27 cellular contexts compared by ENCODE assay signal in genomic region chr3:32492684-32493436, GRCh38. TPM values are rescaled to one million over a fixed set of nuclear protein-coding genes. Genes with fewer than 3 reads are reported as not detected.
DNase-seq lines count a peak whose midpoint lies in the region; ATAC-seq and TF ChIP-seq lines count a peak whose summit lies in the region.
"Had no signal": no experiment of that assay in that cellular context is flagged by ENCODE, and none has a peak within 500 bp of the region (broad histone marks: within the 10 kb centered on the region; RNA-seq: fewer than 3 reads in every experiment).

No MANE protein-coding gene starts in this region.

- no peaks in the 10 kb centered on the region for H3K4me1 Mint-ChIP-seq in HFFc6 (ENCODE audit: low read depth)
- H3K4me1 Mint-ChIP-seq in activated T-helper 17 cell treated with anti-CD3 and anti-CD28 coated beads, Interleukin-2, amount 50 U/mL, for 72 hours: peaks cover 12% of the 10 kb centered on the region

- no peaks in the 10 kb centered on the region for H3K27me3 Mint-ChIP-seq in HFFc6 (ENCODE audit: insufficient read depth)
- H3K27me3 Mint-ChIP-seq in activated T-helper 17 cell treated with anti-CD3 and anti-CD28 coated beads, Interleukin-2, amount 50 U/mL, for 72 hours: no peaks in the 10 kb centered on the region
- H3K27me3 Mint-ChIP-seq: activated CD4-positive, alpha-beta memory T cell treated with anti-CD3 and anti-CD28 coated beads for 36 hours; activated naive CD8-positive, alpha-beta T cell treated with anti-CD3 and anti-CD28 coated beads for 36 hours; memory B cell; stimulated activated naive CD8-positive, alpha-beta T cell treated with anti-CD3 and anti-CD28 coated beads, Interleukin-15, Interleukin-2, amounts not matched to agents 100 ng/mL and 50 ng/mL, for 24 hours had no signal

- peak overlapping the region; percentile 18 for H3K27ac ChIP-seq in mesodermal cell (ENCODE audit: low read depth, low read length, severe bottlenecking)
- H3K27ac ChIP-seq: esophagus squamous epithelium, gastrocnemius medialis, prostate gland, vagina had no signal

- peaks cover 12% of the 10 kb centered on the region for H3K36me3 ChIP-seq in mesodermal cell (ENCODE audit: control insufficient read depth, insufficient read depth, low read length)
- H3K36me3 ChIP-seq: gastrocnemius medialis, prostate gland had no signal

- TF ChIP-seq CTCF in AG10803 (conservative IDR thresholded peaks at IDR 0.05; ENCODE audit: low read length): no peak
- TF ChIP-seq CTCF in HFFc6 (IDR thresholded peaks at IDR 0.05): no peak

- no peak overlapping the region for H3K4me3 Mint-ChIP-seq in HFFc6
- no peak overlapping the region for H3K4me3 Mint-ChIP-seq in activated T-helper 17 cell treated with anti-CD3 and anti-CD28 coated beads, Interleukin-2, amount 50 U/mL, for 72 hours
- H3K4me3 Mint-ChIP-seq: activated CD4-positive, alpha-beta memory T cell treated with anti-CD3 and anti-CD28 coated beads for 36 hours; activated naive CD8-positive, alpha-beta T cell treated with anti-CD3 and anti-CD28 coated beads for 36 hours; CD8-positive, alpha-beta T cell; memory B cell; stimulated activated naive CD8-positive, alpha-beta T cell treated with anti-CD3 and anti-CD28 coated beads, Interleukin-15, Interleukin-2, amounts not matched to agents 100 ng/mL and 50 ng/mL, for 24 hours had no signal

- peak; percentile 22 for DNase-seq in AG10803 (ENCODE audit: low read depth)
- peak; percentile 45 for DNase-seq in HFFc6
- no peak for DNase-seq in amygdala (lab: John Stamatoyannopoulos, UW)
- DNase-seq in NOMO-1 treated with DMSO at 0.1 percent for 48 hours (lab: John Stamatoyannopoulos, UW; ENCODE audit: unreplicated experiment): no peak
- DNase-seq: activated CD4-positive, alpha-beta memory T cell treated with anti-CD3 and anti-CD28 coated beads for 36 hours; activated CD4-positive, CD25-positive, alpha-beta regulatory T cell treated with anti-CD3 and anti-CD28 coated beads, Interleukin-2, amount 50 U/mL, for 72 hours; activated effector memory CD4-positive, alpha-beta T cell treated with anti-CD3 and anti-CD28 coated beads, Interleukin-2, amount 50 U/mL, for 16 hours; activated naive CD8-positive, alpha-beta T cell treated with anti-CD3 and anti-CD28 coated beads for 36 hours; CD8-positive, alpha-beta T cell; central memory CD4-positive, alpha-beta T cell; dermis blood vessel endothelial cell; DMS 273 treated with DMSO at 0.1 percent for 48 hours; esophagus squamous epithelium; gastrocnemius medialis; NCI-H1092; NCI-H187; NCI-H2171 treated with DMSO at 0.1 percent for 48 hours; NCI-H526 had no signal

- peak; percentile 44 for ATAC-seq in activated T-helper 17 cell treated with anti-CD3 and anti-CD28 coated beads, Interleukin-2, amount 50 U/mL, for 72 hours (replicated peaks)
- no peak for ATAC-seq in HG03460 (IDR thresholded peaks at IDR 0.05; ENCODE audit: unreplicated experiment)
- ATAC-seq in GM21619 (IDR thresholded peaks at IDR 0.05; ENCODE audit: unreplicated experiment): no peak
- ATAC-seq: CD8-positive, alpha-beta T cell; gastrocnemius medialis; left lobe of liver had no signal

- H3K9me3 ChIP-seq in mesodermal cell (ENCODE audit: control insufficient read depth, low read length): no peaks in the 10 kb centered on the region
- H3K9me3 ChIP-seq: esophagus squamous epithelium, gastrocnemius medialis, prostate gland, vagina had no signal

- WGBS in mesodermal cell (ENCODE audit: insufficient coverage in 2 of 2), 2 experiments: no CpG with 5 or more reads among the region's 3 CpGs

- peaks cover 26% of the 10 kb centered on the region for H3K4me1 ChIP-seq in mesodermal cell (ENCODE audit: control insufficient read depth, insufficient read depth, low read length, poor library complexity, severe bottlenecking)
- H3K4me1 ChIP-seq: prostate gland had no signal

- H3K36me3 Mint-ChIP-seq in HFFc6 (ENCODE audit: low read depth): peaks cover 16% of the 10 kb centered on the region
- H3K36me3 Mint-ChIP-seq in activated T-helper 17 cell treated with anti-CD3 and anti-CD28 coated beads, Interleukin-2, amount 50 U/mL, for 72 hours (ENCODE audit: low read depth): peaks cover 53% of the 10 kb centered on the region

- H3K9me3 Mint-ChIP-seq in HFFc6: no peaks in the 10 kb centered on the region
- no peaks in the 10 kb centered on the region for H3K9me3 Mint-ChIP-seq in activated T-helper 17 cell treated with anti-CD3 and anti-CD28 coated beads, Interleukin-2, amount 50 U/mL, for 72 hours
- H3K9me3 Mint-ChIP-seq: activated CD4-positive, alpha-beta memory T cell treated with anti-CD3 and anti-CD28 coated beads for 36 hours; activated naive CD8-positive, alpha-beta T cell treated with anti-CD3 and anti-CD28 coated beads for 36 hours; CD8-positive, alpha-beta T cell; memory B cell; stimulated activated naive CD8-positive, alpha-beta T cell treated with anti-CD3 and anti-CD28 coated beads, Interleukin-15, Interleukin-2, amounts not matched to agents 100 ng/mL and 50 ng/mL, for 24 hours had no signal

- H3K4me3 ChIP-seq in AG10803 (ENCODE audit: low read length) (no peak overlapping the region), mesodermal cell (ENCODE audit: extremely low read depth, insufficient read depth, low read length, poor library complexity, severe bottlenecking) (no peak overlapping the region)
- H3K4me3 ChIP-seq: esophagus squamous epithelium, gastrocnemius medialis, prostate gland, vagina had no signal

- no peak overlapping the region for H3K27ac Mint-ChIP-seq in HFFc6
- H3K27ac Mint-ChIP-seq in activated T-helper 17 cell treated with anti-CD3 and anti-CD28 coated beads, Interleukin-2, amount 50 U/mL, for 72 hours: no peak overlapping the region
- H3K27ac Mint-ChIP-seq: activated CD4-positive, alpha-beta memory T cell treated with anti-CD3 and anti-CD28 coated beads for 36 hours; activated naive CD8-positive, alpha-beta T cell treated with anti-CD3 and anti-CD28 coated beads for 36 hours; CD8-positive, alpha-beta T cell; memory B cell; stimulated activated naive CD8-positive, alpha-beta T cell treated with anti-CD3 and anti-CD28 coated beads, Interleukin-15, Interleukin-2, amounts not matched to agents 100 ng/mL and 50 ng/mL, for 24 hours had no signal

RNA-seq across cellular contexts. Expression of gene CMTM6, which starts 9.8 kb away (rescaled TPM):
- total RNA-seq in HFFc6 (2021; fragmentation: NEBNext Ultra II Directional; extraction: Animal tissue kit (Norgen Biotek cat#: 25700)): 10 to 100 TPM; 55.7 to 68.0 (median 62.7) TPM
- total RNA-seq in activated T-helper 17 cell treated with anti-CD3 and anti-CD28 coated beads, Interleukin-2, amount 50 U/mL, for 72 hours: 100 to 1,000 TPM; 101 to 124 TPM
- polyA plus RNA-seq in mesodermal cell (2013, experiment 1 of 2): 54.5 TPM
- polyA plus RNA-seq in mesodermal cell (2013, experiment 2 of 2): 63.4 TPM

Comparison
In these comparisons a context has a peak if more than half of its experiments do, and no peak if none do; other contexts are left out.
1. DNase-seq: peak in AG10803 (single experiment) and HFFc6 (single experiment); none in amygdala (0 of 56) and NOMO-1 treated with DMSO at 0.1 percent for 48 hours (single experiment).